Comparison of ENCODE assay signal across 8 cellular contexts in genomic region chrX:116009871-116010710, GRCh38.
DNase-seq lines count a peak whose midpoint lies in the region; ATAC-seq and FAIRE-seq lines count a peak whose summit lies in the region.

No MANE protein-coding gene starts in this region.

- ATAC-seq in HG03060 (IDR thresholded peaks at IDR 0.05; ENCODE audit: low read depth, unreplicated experiment): peak; percentile 79

- no peak overlapping the region for H3K9ac ChIP-seq in adipocyte (ENCODE audit: low read length)

- H3K36me3 ChIP-seq in adipocyte (ENCODE audit: control insufficient read depth, insufficient read depth, low read length, severe bottlenecking) (no peaks in the 10 kb centered on the region), small intestine (ENCODE audit: control insufficient read depth in 2 of 2, insufficient read depth in 2 of 2, low read length in 2 of 2) (no peaks in the 10 kb centered on the region)

- H3K4me1 ChIP-seq in adipocyte (ENCODE audit: control insufficient read depth, insufficient read depth, low read length) (no peaks in the 10 kb centered on the region), small intestine (ENCODE audit: control insufficient read depth in 2 of 2, insufficient read depth in 1 of 2, low read depth in 1 of 2, low read length in 1 of 2) (no peaks in the 10 kb centered on the region)

- WGBS in small intestine, 3 donors: 1 to 14% (median 7%) methylated on average over 8 of the region's 8 CpGs

- FAIRE-seq in small intestine (lab: Jason Lieb, UNC): no peak

- DNase-seq in NCI-H524 (lab: John Stamatoyannopoulos, UW): peak; percentile 45 to 75
- DNase-seq in NCI-H524 treated with DMSO at 0.1 percent for 48 hours (lab: John Stamatoyannopoulos, UW): no peak
- peak; percentile 24 for DNase-seq in adipocyte (ENCODE audit: low read depth)
- peak; percentile 28 for DNase-seq in small intestine
- no peak for DNase-seq in NCI-H1048 (lab: John Stamatoyannopoulos, UW)
- no peak for DNase-seq in activated T-cell treated with anti-CD3 and anti-CD28 coated beads, Interleukin-2, amount 50 U/mL, for 48 hours
- no peak for DNase-seq in stimulated activated CD4-positive, alpha-beta T cell treated with anti-CD3 and anti-CD28 coated beads, Interleukin-4, amount 100 ng/mL, for 24 hours

- H3K9me3 ChIP-seq in adipocyte (ENCODE audit: control insufficient read depth, low read length): peaks cover 7% of the 10 kb centered on the region
- H3K9me3 ChIP-seq in small intestine (ENCODE audit: control insufficient read depth, low read depth): no peaks in the 10 kb centered on the region

- H3K27ac ChIP-seq in small intestine (ENCODE audit: low read depth in 1 of 2, low read length in 1 of 2): peak overlapping the region in 1 of 2 donors; percentile 49

- H3K27me3 ChIP-seq in adipocyte (replicated peaks; ENCODE audit: control insufficient read depth, insufficient read depth, low read length) (peaks cover 23% of the 10 kb centered on the region), small intestine (ENCODE audit: control insufficient read depth in 2 of 2, insufficient read depth in 2 of 2, low read length in 2 of 2) (no peaks in the 10 kb centered on the region)

- H3K4me3 ChIP-seq in adipocyte (ENCODE audit: low read length) (no peak overlapping the region), small intestine (ENCODE audit: low read depth in 1 of 2, low read length in 2 of 2) (no peak overlapping the region)

Comparison
In these comparisons a context has a peak if more than half of its experiments do, and no peak if none do; other contexts are left out.
1. DNase-seq: peak in NCI-H524 (2 of 2), adipocyte (single experiment) and small intestine (single experiment); none in NCI-H524 treated with DMSO at 0.1 percent for 48 hours (single experiment), NCI-H1048 (single experiment), activated T-cell treated with anti-CD3 and anti-CD28 coated beads, Interleukin-2, amount 50 U/mL, for 48 hours (0 of 2) and stimulated activated CD4-positive, alpha-beta T cell treated with anti-CD3 and anti-CD28 coated beads, Interleukin-4, amount 100 ng/mL, for 24 hours (single experiment).